In the genomic region with DNA sequence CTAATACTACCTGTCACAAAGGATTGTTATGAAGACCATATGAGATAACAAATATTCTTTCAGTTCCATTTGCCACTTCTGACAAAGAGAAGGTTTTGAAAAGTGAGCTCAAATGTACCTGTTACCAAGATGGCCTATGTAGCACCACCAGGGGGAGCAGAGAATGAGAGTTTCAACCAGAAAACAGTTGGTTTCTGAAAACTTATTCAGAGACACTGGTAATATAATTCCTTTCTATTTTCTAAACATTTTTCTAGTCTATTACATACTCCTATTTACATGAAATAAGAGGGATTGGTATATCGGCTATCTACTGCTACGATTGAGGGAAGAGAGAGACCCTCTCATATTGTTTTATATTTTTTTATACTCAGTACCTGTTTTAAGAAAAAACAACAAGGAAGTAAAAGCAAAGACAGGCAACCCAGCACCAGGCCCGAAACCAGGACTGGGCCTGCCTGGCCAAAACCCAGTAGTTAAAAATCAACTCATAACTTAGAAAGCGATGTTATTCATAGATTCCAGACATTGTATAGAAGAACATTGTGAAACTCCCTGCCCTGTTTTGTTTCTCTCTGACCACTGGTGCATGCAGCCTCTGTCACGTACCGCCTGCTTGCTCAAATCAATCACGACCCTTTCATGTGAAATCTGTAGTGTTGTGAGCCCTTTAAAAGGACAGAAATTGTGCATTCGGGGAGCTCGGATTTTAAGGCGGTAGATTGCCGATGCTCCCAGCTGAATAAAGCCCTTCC, we compare ENCODE assay signal across 8 cellular contexts. TPM values are rescaled to one million over a fixed set of nuclear protein-coding genes. Genes with fewer than 3 reads are reported as not detected.
DNase-seq lines count a peak whose midpoint lies in the region; ATAC-seq, FAIRE-seq and TF ChIP-seq lines count a peak whose summit lies in the region.

No MANE protein-coding gene starts in this region.

- H3K9ac ChIP-seq in OCI-LY1 (ENCODE audit: low read length): peak overlapping the region; percentile 16; the same call in 1 of the 2 replicates
- H3K9ac ChIP-seq in astrocyte (ENCODE audit: low read length): no peak overlapping the region

- H3K4me3 Mint-ChIP-seq in astrocyte (ENCODE audit: unreplicated experiment) (no peak overlapping the region), memory B cell (peak overlapping the region; percentile 22)

- H3K9me2 ChIP-seq in OCI-LY1 (ENCODE audit: low read depth, low read length): no peaks in the 10 kb centered on the region

- H4K20me1 ChIP-seq in OCI-LY1 (ENCODE audit: insufficient read depth, low read length): no peaks in the 10 kb centered on the region
- H4K20me1 ChIP-seq in astrocyte (ENCODE audit: insufficient read depth, low read length): no peaks in the 10 kb centered on the region

- H3K36me3 Mint-ChIP-seq in astrocyte (ENCODE audit: low read depth, unreplicated experiment) (no peaks in the 10 kb centered on the region), memory B cell (no peaks in the 10 kb centered on the region)

- H3K27ac ChIP-seq in OCI-LY1 (ENCODE audit: low read depth, low read length, poor library complexity, severe bottlenecking) (peak overlapping the region; percentile 67), astrocyte (ENCODE audit: low read depth, low read length) (no peak overlapping the region)

- peaks cover 11% of the 10 kb centered on the region for H3K4me1 ChIP-seq in OCI-LY1 (ENCODE audit: insufficient read depth, low read length, severe bottlenecking)
- H3K4me1 ChIP-seq in astrocyte (ENCODE audit: insufficient read depth, low read length): no peaks in the 10 kb centered on the region

- DNase-seq in AG08395 (ENCODE audit: low spot score) (peak; percentile 7), astrocyte (ENCODE audit: low read depth) (peak; percentile 8), memory B cell (ENCODE audit: low spot score in 2 of 2) (peak; percentile 18 to 41), DMS153 (lab: John Stamatoyannopoulos, UW) (no peak)

- no peaks in the 10 kb centered on the region for H3K9me3 Mint-ChIP-seq in astrocyte (ENCODE audit: unreplicated experiment)
- no peaks in the 10 kb centered on the region for H3K9me3 Mint-ChIP-seq in memory B cell

- no peaks in the 10 kb centered on the region for H3K9me3 ChIP-seq in OCI-LY1 (ENCODE audit: low read length)
- no peaks in the 10 kb centered on the region for H3K9me3 ChIP-seq in astrocyte (ENCODE audit: insufficient read depth, low read depth, low read length)

- no peaks in the 10 kb centered on the region for H3K79me2 ChIP-seq in OCI-LY1 (ENCODE audit: insufficient read depth, low read length)
- H3K79me2 ChIP-seq in astrocyte (ENCODE audit: insufficient read depth, low read length): no peaks in the 10 kb centered on the region

- H3K27ac Mint-ChIP-seq in astrocyte (ENCODE audit: unreplicated experiment): no peak overlapping the region
- H3K27ac Mint-ChIP-seq in memory B cell: peak overlapping the region; percentile 25

- H3K4me1 Mint-ChIP-seq in astrocyte (ENCODE audit: low read depth, unreplicated experiment) (no peaks in the 10 kb centered on the region), memory B cell (peaks cover 8% of the 10 kb centered on the region)

- H3K36me3 ChIP-seq in OCI-LY1 (ENCODE audit: insufficient read depth, low read length) (no peaks in the 10 kb centered on the region), astrocyte (ENCODE audit: insufficient read depth, low read length) (no peaks in the 10 kb centered on the region)

- H3K27me3 Mint-ChIP-seq in astrocyte (ENCODE audit: low read depth, unreplicated experiment) (no peaks in the 10 kb centered on the region), memory B cell (no peaks in the 10 kb centered on the region)

- peak overlapping the region; percentile 48 for H3K4me2 ChIP-seq in OCI-LY1 (ENCODE audit: low read length)
- H3K4me2 ChIP-seq in astrocyte (ENCODE audit: low read length): no peak overlapping the region

- H2AFZ ChIP-seq in OCI-LY1 (ENCODE audit: low read length) (peak overlapping the region; percentile 99), astrocyte (ENCODE audit: low read depth, low read length) (no peak overlapping the region)

- peak; percentile 70 for ATAC-seq in HG02678 (IDR thresholded peaks at IDR 0.05; ENCODE audit: unreplicated experiment)
- ATAC-seq in memory B cell (ENCODE audit: low read depth): peak; percentile 79
- no peak for ATAC-seq in GM21367 (IDR thresholded peaks at IDR 0.05; ENCODE audit: unreplicated experiment)

- no peak overlapping the region for H3K4me3 ChIP-seq in GM12875 (ENCODE audit: low read depth, low read length)
- peak overlapping the region; percentile 19 for H3K4me3 ChIP-seq in OCI-LY1 (ENCODE audit: low read depth, low read length, poor library complexity, severe bottlenecking)
- no peak overlapping the region for H3K4me3 ChIP-seq in astrocyte (ENCODE audit: insufficient read depth, low read depth, low read length)

- TF ChIP-seq CTCF in GM12875 (IDR thresholded peaks at IDR 0.05; ENCODE audit: borderline replicate concordance, insufficient read depth, low read depth, low read length) (peak; percentile 48; the same call in 1 of the 2 replicates), OCI-LY1 (IDR thresholded peaks at IDR 0.05; ENCODE audit: low read length) (peak; percentile 77), astrocyte (IDR thresholded peaks at IDR 0.05; ENCODE audit: insufficient read depth, low read depth, low read length) (peak; percentile 66)

- H3K27me3 ChIP-seq in OCI-LY1 (ENCODE audit: insufficient read depth, low read length): no peaks in the 10 kb centered on the region
- no peaks in the 10 kb centered on the region for H3K27me3 ChIP-seq in astrocyte (ENCODE audit: insufficient read depth, low read length)

- no peaks in the 10 kb centered on the region for H3F3A ChIP-seq in OCI-LY1 (ENCODE audit: insufficient read depth, low read length)

- FAIRE-seq in astrocyte (lab: Jason Lieb, UNC): peak; percentile 59

RNA-seq across cellular contexts. Expression of gene IL23R, which starts 48.3 kb away (rescaled TPM):
- not detected in 2 replicates for total RNA-seq in astrocyte
